Comparison of ENCODE assay signal across 1 cellular context in the genomic region with DNA sequence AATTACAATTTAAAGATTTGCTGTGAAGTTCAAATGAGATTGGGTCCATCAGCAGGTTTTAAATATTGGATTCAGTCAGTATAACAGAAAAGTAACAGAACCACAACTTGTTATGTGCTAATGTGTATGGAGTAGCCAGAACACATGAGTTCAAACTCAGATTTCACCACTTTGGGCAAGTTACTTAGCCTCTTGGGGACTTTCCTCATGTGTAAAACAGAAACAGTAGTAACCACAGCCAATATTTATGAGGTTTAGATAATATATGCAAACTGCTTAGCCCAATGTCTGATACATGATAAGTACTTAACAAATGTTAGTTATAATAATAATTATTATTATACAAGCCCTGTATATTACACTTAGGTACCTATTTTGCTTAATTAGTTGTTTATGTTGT.
TF ChIP-seq lines count a peak whose summit lies in the region.

No MANE protein-coding gene starts in this region.

TF ChIP-seq in GM12878, 131 proteins besides CTCF, POLR2A, EP300 and RAD21 (continued from another document):
- TF ChIP-seq, protein P1, sequence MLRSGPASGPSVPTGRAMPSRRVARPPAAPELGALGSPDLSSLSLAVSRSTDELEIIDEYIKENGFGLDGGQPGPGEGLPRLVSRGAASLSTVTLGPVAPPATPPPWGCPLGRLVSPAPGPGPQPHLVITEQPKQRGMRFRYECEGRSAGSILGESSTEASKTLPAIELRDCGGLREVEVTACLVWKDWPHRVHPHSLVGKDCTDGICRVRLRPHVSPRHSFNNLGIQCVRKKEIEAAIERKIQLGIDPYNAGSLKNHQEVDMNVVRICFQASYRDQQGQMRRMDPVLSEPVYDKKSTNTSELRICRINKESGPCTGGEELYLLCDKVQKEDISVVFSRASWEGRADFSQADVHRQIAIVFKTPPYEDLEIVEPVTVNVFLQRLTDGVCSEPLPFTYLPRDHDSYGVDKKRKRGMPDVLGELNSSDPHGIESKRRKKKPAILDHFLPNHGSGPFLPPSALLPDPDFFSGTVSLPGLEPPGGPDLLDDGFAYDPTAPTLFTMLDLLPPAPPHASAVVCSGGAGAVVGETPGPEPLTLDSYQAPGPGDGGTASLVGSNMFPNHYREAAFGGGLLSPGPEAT (IDR thresholded peaks at IDR 0.05; ENCODE audit: low read depth), result peak; percentile 78
- TF ChIP-seq ZNF217 (IDR thresholded peaks at IDR 0.05) (0 out of 2 replicates have a peak, but pooled peaks have one; percentile 19), DPF2 (IDR thresholded peaks at IDR 0.05) (peak; percentile 36; the same call in 1 of the 2 replicates), RUNX3 (IDR thresholded peaks at IDR 0.05; ENCODE audit: low read length) (peak; percentile 85)
- TF ChIP-seq, protein P2, sequence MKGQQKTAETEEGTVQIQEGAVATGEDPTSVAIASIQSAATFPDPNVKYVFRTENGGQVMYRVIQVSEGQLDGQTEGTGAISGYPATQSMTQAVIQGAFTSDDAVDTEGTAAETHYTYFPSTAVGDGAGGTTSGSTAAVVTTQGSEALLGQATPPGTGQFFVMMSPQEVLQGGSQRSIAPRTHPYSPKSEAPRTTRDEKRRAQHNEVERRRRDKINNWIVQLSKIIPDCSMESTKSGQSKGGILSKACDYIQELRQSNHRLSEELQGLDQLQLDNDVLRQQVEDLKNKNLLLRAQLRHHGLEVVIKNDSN (IDR thresholded peaks at IDR 0.05; ENCODE audit: borderline replicate concordance, extremely low read length, insufficient read depth, low read depth, low read length), result no peak
- TF ChIP-seq, protein P3, sequence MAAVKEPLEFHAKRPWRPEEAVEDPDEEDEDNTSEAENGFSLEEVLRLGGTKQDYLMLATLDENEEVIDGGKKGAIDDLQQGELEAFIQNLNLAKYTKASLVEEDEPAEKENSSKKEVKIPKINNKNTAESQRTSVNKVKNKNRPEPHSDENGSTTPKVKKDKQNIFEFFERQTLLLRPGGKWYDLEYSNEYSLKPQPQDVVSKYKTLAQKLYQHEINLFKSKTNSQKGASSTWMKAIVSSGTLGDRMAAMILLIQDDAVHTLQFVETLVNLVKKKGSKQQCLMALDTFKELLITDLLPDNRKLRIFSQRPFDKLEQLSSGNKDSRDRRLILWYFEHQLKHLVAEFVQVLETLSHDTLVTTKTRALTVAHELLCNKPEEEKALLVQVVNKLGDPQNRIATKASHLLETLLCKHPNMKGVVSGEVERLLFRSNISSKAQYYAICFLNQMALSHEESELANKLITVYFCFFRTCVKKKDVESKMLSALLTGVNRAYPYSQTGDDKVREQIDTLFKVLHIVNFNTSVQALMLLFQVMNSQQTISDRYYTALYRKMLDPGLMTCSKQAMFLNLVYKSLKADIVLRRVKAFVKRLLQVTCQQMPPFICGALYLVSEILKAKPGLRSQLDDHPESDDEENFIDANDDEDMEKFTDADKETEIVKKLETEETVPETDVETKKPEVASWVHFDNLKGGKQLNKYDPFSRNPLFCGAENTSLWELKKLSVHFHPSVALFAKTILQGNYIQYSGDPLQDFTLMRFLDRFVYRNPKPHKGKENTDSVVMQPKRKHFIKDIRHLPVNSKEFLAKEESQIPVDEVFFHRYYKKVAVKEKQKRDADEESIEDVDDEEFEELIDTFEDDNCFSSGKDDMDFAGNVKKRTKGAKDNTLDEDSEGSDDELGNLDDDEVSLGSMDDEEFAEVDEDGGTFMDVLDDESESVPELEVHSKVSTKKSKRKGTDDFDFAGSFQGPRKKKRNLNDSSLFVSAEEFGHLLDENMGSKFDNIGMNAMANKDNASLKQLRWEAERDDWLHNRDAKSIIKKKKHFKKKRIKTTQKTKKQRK (IDR thresholded peaks at IDR 0.05; ENCODE audit: low read depth, low read length), result no peak
